8 cellular contexts compared by ENCODE assay signal in the genomic region with DNA sequence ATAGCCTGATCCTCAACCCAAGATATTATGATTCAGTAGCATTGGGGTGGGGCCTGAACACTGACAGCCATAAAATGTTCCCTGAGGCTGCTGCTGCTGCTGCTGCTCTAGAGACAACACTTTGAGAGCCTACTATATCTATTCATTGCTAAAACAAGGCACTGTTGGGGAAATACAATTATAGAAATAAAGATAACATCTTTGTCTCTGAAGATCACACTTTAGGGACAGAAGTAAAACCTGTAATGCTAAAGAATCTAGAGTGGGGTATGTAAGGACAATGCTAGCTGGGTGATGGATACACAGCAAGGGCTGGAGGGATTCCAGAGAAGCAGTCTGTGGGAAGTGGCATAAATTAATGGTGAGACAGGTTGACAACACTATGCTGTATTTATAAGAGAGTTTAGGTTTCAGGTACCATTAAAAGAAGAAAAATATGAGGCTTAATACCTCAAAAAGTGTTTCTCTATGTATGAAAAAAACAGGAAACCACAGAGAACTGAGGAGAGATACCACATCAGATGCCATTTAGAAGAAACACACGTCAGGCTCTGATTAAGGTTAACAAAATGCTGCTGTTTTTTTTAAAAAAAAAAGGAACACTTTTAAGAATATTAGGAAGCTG.
DNase-seq lines count a peak whose midpoint lies in the region; ATAC-seq and TF ChIP-seq lines count a peak whose summit lies in the region.

No MANE protein-coding gene starts in this region.

- H3K4me3 ChIP-seq in DND-41 (ENCODE audit: low read depth in 1 of 2, low read length in 2 of 2): no peak overlapping the region

- H3K4me2 ChIP-seq in DND-41 (ENCODE audit: insufficient read depth, low read length): peak overlapping the region; percentile 49; the same call in 1 of the 2 replicates

- peak; percentile 93 for ATAC-seq in DND-41 (ENCODE audit: insufficient read depth, low read depth)
- no peak for ATAC-seq in left lobe of liver

- peak overlapping the region; percentile 60 for H3K27ac ChIP-seq in DND-41 (ENCODE audit: low read length)

- H2AFZ ChIP-seq in DND-41 (ENCODE audit: low read depth, low read length): no peak overlapping the region

- no peaks in the 10 kb centered on the region for H3K27me3 ChIP-seq in DND-41 (ENCODE audit: insufficient read depth, low read length, poor library complexity)

- no peaks in the 10 kb centered on the region for H3K79me2 ChIP-seq in DND-41 (ENCODE audit: insufficient read depth, low read length)

- peaks cover 5% of the 10 kb centered on the region; the same call in 1 of the 2 replicates for H4K20me1 ChIP-seq in DND-41 (ENCODE audit: insufficient read depth, low read length)

- H3K4me1 Mint-ChIP-seq in glutamatergic neuron (ENCODE audit: low read depth, unreplicated experiment): peaks cover 28% of the 10 kb centered on the region

- H3K4me1 ChIP-seq in DND-41 (ENCODE audit: insufficient read depth, low read length): peaks cover 32% of the 10 kb centered on the region

- H3K9me3 Mint-ChIP-seq in glutamatergic neuron (ENCODE audit: unreplicated experiment): peaks cover 7% of the 10 kb centered on the region

- H3K27me3 Mint-ChIP-seq in glutamatergic neuron (ENCODE audit: unreplicated experiment): peaks cover 7% of the 10 kb centered on the region

- peak overlapping the region; percentile 9; the same call in 1 of the 2 replicates for H3K9ac ChIP-seq in DND-41 (ENCODE audit: low read depth, low read length)

- no peaks in the 10 kb centered on the region for H3K9me3 ChIP-seq in DND-41 (ENCODE audit: insufficient read depth, low read length, severe bottlenecking)

- no peaks in the 10 kb centered on the region for H3K36me3 ChIP-seq in DND-41 (ENCODE audit: insufficient read depth, low read length)

- DNase-seq in DND-41 (peak; percentile 21), HCEC 1CT (peak; percentile 14), T-helper 22 cell (ENCODE audit: low read depth) (peak; percentile 25), glutamatergic neuron (no peak), left lobe of liver (ENCODE audit: low spot score) (no peak), islet precursor cell (no peak), retina (no peak), NCI-H2107 treated with DMSO at 0.1 percent for 48 hours (lab: John Stamatoyannopoulos, UW; ENCODE audit: unreplicated experiment) (no peak)

- peaks cover 3% of the 10 kb centered on the region for H3K36me3 Mint-ChIP-seq in glutamatergic neuron (ENCODE audit: unreplicated experiment)

- peak overlapping the region; percentile 30 for H3K4me3 Mint-ChIP-seq in glutamatergic neuron (ENCODE audit: unreplicated experiment)

- TF ChIP-seq CTCF in DND-41 (IDR thresholded peaks at IDR 0.05; ENCODE audit: borderline replicate concordance, extremely low read depth, low read length, poor library complexity, severe bottlenecking): no peak
- no peak for TF ChIP-seq CTCF in glutamatergic neuron (IDR thresholded peaks at IDR 0.05; ENCODE audit: partially characterized antibody, unreplicated experiment)

- peak overlapping the region; percentile 73 for H3K27ac Mint-ChIP-seq in glutamatergic neuron (ENCODE audit: unreplicated experiment)

Comparison
In these comparisons a context has a peak if more than half of its experiments do, and no peak if none do; other contexts are left out.
1. DNase-seq: peak in DND-41 (single experiment), HCEC 1CT (single experiment) and T-helper 22 cell (single experiment); none in glutamatergic neuron (single experiment), left lobe of liver (single experiment), islet precursor cell (single experiment), retina (single experiment) and NCI-H2107 treated with DMSO at 0.1 percent for 48 hours (single experiment).